In the genomic region with DNA sequence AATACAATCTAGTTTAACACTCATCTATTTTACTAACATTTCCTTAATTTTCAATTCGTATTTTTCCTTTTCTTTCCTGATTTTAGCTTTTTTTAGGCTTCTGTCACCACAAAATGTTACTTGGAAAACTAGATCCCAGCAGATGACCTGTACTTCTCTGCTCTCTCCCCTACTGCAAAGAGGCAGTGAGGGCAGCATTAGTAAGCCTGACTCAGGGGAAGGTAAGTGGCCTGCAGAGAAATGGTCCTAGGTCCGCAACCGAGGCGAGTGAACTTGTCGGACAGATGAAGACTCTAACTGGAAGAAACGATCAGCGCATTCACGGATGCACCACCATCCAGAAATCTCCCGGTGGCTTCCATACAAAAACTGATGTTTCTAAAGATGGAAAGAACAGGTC, we compare ENCODE assay signal across 1 cellular context.
TF ChIP-seq lines count a peak whose summit lies in the region.

No MANE protein-coding gene starts in this region.

TF ChIP-seq in HepG2, 621 proteins besides CTCF, POLR2A, EP300 and RAD21:
- TF ChIP-seq ZNF841 (CRISPR knock-in tag; IDR thresholded peaks at IDR 0.05; ENCODE audit: borderline replicate concordance) (no peak), ZNF44 (CRISPR knock-in tag; IDR thresholded peaks at IDR 0.05) (no peak), ZBTB42 (CRISPR knock-in tag; IDR thresholded peaks at IDR 0.05) (no peak), ZNF354B (CRISPR knock-in tag; IDR thresholded peaks at IDR 0.05) (no peak), ZNF546 (CRISPR knock-in tag; conservative IDR thresholded peaks at IDR 0.05) (no peak), RBM22 (optimal IDR thresholded peaks at IDR 0.05; ENCODE audit: low read length) (no peak), KDM3A (CRISPR knock-in tag; IDR thresholded peaks at IDR 0.05; ENCODE audit: low read depth) (no peak)
- TF ChIP-seq, protein P1, sequence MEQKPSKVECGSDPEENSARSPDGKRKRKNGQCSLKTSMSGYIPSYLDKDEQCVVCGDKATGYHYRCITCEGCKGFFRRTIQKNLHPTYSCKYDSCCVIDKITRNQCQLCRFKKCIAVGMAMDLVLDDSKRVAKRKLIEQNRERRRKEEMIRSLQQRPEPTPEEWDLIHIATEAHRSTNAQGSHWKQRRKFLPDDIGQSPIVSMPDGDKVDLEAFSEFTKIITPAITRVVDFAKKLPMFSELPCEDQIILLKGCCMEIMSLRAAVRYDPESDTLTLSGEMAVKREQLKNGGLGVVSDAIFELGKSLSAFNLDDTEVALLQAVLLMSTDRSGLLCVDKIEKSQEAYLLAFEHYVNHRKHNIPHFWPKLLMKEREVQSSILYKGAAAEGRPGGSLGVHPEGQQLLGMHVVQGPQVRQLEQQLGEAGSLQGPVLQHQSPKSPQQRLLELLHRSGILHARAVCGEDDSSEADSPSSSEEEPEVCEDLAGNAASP (CRISPR knock-in tag; IDR thresholded peaks at IDR 0.05; ENCODE audit: borderline replicate concordance) = no peak
- TF ChIP-seq, protein P2, sequence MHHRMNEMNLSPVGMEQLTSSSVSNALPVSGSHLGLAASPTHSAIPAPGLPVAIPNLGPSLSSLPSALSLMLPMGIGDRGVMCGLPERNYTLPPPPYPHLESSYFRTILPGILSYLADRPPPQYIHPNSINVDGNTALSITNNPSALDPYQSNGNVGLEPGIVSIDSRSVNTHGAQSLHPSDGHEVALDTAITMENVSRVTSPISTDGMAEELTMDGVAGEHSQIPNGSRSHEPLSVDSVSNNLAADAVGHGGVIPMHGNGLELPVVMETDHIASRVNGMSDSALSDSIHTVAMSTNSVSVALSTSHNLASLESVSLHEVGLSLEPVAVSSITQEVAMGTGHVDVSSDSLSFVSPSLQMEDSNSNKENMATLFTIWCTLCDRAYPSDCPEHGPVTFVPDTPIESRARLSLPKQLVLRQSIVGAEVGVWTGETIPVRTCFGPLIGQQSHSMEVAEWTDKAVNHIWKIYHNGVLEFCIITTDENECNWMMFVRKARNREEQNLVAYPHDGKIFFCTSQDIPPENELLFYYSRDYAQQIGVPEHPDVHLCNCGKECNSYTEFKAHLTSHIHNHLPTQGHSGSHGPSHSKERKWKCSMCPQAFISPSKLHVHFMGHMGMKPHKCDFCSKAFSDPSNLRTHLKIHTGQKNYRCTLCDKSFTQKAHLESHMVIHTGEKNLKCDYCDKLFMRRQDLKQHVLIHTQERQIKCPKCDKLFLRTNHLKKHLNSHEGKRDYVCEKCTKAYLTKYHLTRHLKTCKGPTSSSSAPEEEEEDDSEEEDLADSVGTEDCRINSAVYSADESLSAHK (CRISPR knock-in tag; IDR thresholded peaks at IDR 0.05; ENCODE audit: borderline replicate concordance) = no peak
- TF ChIP-seq, protein P3, sequence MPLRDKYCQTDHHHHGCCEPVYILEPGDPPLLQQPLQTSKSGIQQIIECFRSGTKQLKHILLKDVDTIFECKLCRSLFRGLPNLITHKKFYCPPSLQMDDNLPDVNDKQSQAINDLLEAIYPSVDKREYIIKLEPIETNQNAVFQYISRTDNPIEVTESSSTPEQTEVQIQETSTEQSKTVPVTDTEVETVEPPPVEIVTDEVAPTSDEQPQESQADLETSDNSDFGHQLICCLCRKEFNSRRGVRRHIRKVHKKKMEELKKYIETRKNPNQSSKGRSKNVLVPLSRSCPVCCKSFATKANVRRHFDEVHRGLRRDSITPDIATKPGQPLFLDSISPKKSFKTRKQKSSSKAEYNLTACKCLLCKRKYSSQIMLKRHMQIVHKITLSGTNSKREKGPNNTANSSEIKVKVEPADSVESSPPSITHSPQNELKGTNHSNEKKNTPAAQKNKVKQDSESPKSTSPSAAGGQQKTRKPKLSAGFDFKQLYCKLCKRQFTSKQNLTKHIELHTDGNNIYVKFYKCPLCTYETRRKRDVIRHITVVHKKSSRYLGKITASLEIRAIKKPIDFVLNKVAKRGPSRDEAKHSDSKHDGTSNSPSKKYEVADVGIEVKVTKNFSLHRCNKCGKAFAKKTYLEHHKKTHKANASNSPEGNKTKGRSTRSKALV (CRISPR knock-in tag; IDR thresholded peaks at IDR 0.05) = no peak
- TF ChIP-seq, protein P4, sequence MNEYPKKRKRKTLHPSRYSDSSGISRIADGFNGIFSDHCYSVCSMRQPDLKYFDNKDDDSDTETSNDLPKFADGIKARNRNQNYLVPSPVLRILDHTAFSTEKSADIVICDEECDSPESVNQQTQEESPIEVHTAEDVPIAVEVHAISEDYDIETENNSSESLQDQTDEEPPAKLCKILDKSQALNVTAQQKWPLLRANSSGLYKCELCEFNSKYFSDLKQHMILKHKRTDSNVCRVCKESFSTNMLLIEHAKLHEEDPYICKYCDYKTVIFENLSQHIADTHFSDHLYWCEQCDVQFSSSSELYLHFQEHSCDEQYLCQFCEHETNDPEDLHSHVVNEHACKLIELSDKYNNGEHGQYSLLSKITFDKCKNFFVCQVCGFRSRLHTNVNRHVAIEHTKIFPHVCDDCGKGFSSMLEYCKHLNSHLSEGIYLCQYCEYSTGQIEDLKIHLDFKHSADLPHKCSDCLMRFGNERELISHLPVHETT (CRISPR knock-in tag; conservative IDR thresholded peaks at IDR 0.05) = no peak
